Comparison of ENCODE assay signal across 8 cellular contexts in genomic region chr18:51030537-51031258, GRCh38. TPM values are rescaled to one million over a fixed set of nuclear protein-coding genes. Genes with fewer than 3 reads are reported as not detected.
DNase-seq lines count a peak whose midpoint lies in the region; ATAC-seq and TF ChIP-seq lines count a peak whose summit lies in the region.

No MANE protein-coding gene starts in this region.

- H3K79me2 ChIP-seq in PC-9 (ENCODE audit: low read depth), result peaks cover 67% of the 10 kb centered on the region

- peak overlapping the region; percentile 81 for H3K27ac ChIP-seq in CD4-positive, CD25-positive, alpha-beta regulatory T cell (ENCODE audit: insufficient read depth, low read length, poor library complexity, severe bottlenecking)
- peak overlapping the region; percentile 67 for H3K27ac ChIP-seq in PC-9

- peaks cover 5% of the 10 kb centered on the region for H3K27me3 Mint-ChIP-seq in CD4-positive, CD25-positive, alpha-beta regulatory T cell

- H3K4me1 Mint-ChIP-seq in CD4-positive, CD25-positive, alpha-beta regulatory T cell, result peaks cover 52 to 68% (median 58%) of the 10 kb centered on the region in 4 donors

- H3K4me3 ChIP-seq in CD4-positive, CD25-positive, alpha-beta regulatory T cell (ENCODE audit: low read depth, low read length), result peak overlapping the region; percentile 95
- peak overlapping the region; percentile 80 for H3K4me3 ChIP-seq in PC-9

- H3K4me1 ChIP-seq in CD4-positive, CD25-positive, alpha-beta regulatory T cell (ENCODE audit: control insufficient read depth, insufficient read depth, low read length, poor library complexity, severe bottlenecking), result peaks cover 65% of the 10 kb centered on the region
- H3K4me1 ChIP-seq in PC-9 (replicated peaks; ENCODE audit: insufficient read depth), result peaks cover 33% of the 10 kb centered on the region

- H4K20me1 ChIP-seq in PC-9 (ENCODE audit: insufficient read depth), result peaks cover 48% of the 10 kb centered on the region

- peak overlapping the region; percentile 61; the same call in 1 of the 2 replicates for H2AFZ ChIP-seq in PC-9

- peak; percentile 69 to 75 for ATAC-seq in CD4-positive, CD25-positive, alpha-beta regulatory T cell (ENCODE audit: low read depth in 2 of 2)
- ATAC-seq in GM19372 (IDR thresholded peaks at IDR 0.05; ENCODE audit: low read depth, unreplicated experiment), result peak; percentile 52
- peak; percentile 48 for ATAC-seq in HG03520 (IDR thresholded peaks at IDR 0.05; ENCODE audit: unreplicated experiment)

- H3K9me3 ChIP-seq in CD4-positive, CD25-positive, alpha-beta regulatory T cell (ENCODE audit: control insufficient read depth in 2 of 2, low read length in 2 of 2), result no peaks in the 10 kb centered on the region
- H3K9me3 ChIP-seq in PC-9 (ENCODE audit: insufficient read depth, low read depth), result no peaks in the 10 kb centered on the region

- H3K4me2 ChIP-seq in PC-9, result peak overlapping the region; percentile 94

- peaks cover 8% of the 10 kb centered on the region; the same call in 1 of the 2 replicates for H3F3A ChIP-seq in PC-9 (ENCODE audit: insufficient read depth, low read depth)

- peak overlapping the region; percentile 93 to 98 (median 94) for H3K27ac Mint-ChIP-seq in CD4-positive, CD25-positive, alpha-beta regulatory T cell

- no peaks in the 10 kb centered on the region for H3K27me3 ChIP-seq in CD4-positive, CD25-positive, alpha-beta regulatory T cell (ENCODE audit: control insufficient read depth, insufficient read depth, low read length)
- H3K27me3 ChIP-seq in PC-9 (ENCODE audit: insufficient read depth, low read depth), result no peaks in the 10 kb centered on the region

- POLR2A ChIA-PET in PC-9 (lab: Charles Lee; ENCODE audit: unreplicated experiment), result interaction anchor here (0.6 to 1.3 kb wide), 4 partner anchors 62 to 152 kb away, joined by 3 to 13 read pairs (median 4); partner anchors contain the start of genes ELAC1 and ME2

- DNase-seq in CD4-positive, CD25-positive, alpha-beta regulatory T cell, result peak; percentile 67 to 71 (median 69)
- DNase-seq in PC-9 (peak; percentile 59 to 72), germinal center (ENCODE audit: low spot score) (peak; percentile 73), nucleus accumbens (lab: John Stamatoyannopoulos, UW) (peak in 51 of 56 donors; percentile 8 to 83 (median 64)), superior temporal gyrus (ENCODE audit: extremely low spot score) (peak; percentile 50)
- peak; percentile 18 to 67 (median 46) for DNase-seq in activated naive CD4-positive, alpha-beta T cell (lab: John Stamatoyannopoulos, UW)

- peaks cover 0 to 1% (median 0%) of the 10 kb centered on the region in 7 donors for H3K9me3 Mint-ChIP-seq in CD4-positive, CD25-positive, alpha-beta regulatory T cell

- H3K9me2 ChIP-seq in PC-9 (ENCODE audit: insufficient read depth), result no peaks in the 10 kb centered on the region

- peaks cover 12% of the 10 kb centered on the region for H3K36me3 ChIP-seq in CD4-positive, CD25-positive, alpha-beta regulatory T cell (ENCODE audit: control insufficient read depth, insufficient read depth, low read length)
- H3K36me3 ChIP-seq in PC-9 (ENCODE audit: low read depth), result 0 out of 2 replicates have a peak, but pooled peaks cover 7% of the 10 kb centered on the region

- H3K4me3 Mint-ChIP-seq in CD4-positive, CD25-positive, alpha-beta regulatory T cell, result peak overlapping the region; percentile 93 to 99 (median 98)

- BruUV-seq in PC-9 (replicated peaks; lab: Mats Ljungman, UMichigan), result no TSS peak

- CTCF ChIA-PET in PC-9 (lab: Charles Lee), result interaction anchor here (0.6 kb wide), 1 partner anchor 63 kb away, joined by 11 read pairs; the partner anchor contains the start of gene ELAC1

- intact Hi-C loops in PC-9 (cut with micrococcal nuclease; ENCODE audit: unreplicated experiment), result loop anchor here (5.0 kb wide), 1 partner anchor 153 kb away; the partner anchor contains the start of gene ME2

- no peak for TF ChIP-seq CTCF in PC-9 (conservative IDR thresholded peaks at IDR 0.05)

- H3K36me3 Mint-ChIP-seq in CD4-positive, CD25-positive, alpha-beta regulatory T cell, result peaks cover 11% of the 10 kb centered on the region

RNA-seq across cellular contexts. Expression of gene SMAD4, which starts 0.7 kb away (rescaled TPM):
- total RNA-seq in CD4-positive, CD25-positive, alpha-beta regulatory T cell, result 89.5 TPM
- polyA plus RNA-seq in CD4-positive, CD25-positive, alpha-beta regulatory T cell, result 10 to 100 TPM; 61.5 to 84.4 (median 78.0) TPM
- 51.2 and 60.7 TPM in 2 replicates for total RNA-seq in PC-9 (2021)

Comparison
In these comparisons a context has a peak if more than half of its experiments do, and no peak if none do; other contexts are left out.
1. Peak in every context shown above with its lines: DNase-seq, ATAC-seq, H3K4me3 ChIP-seq and H3K27ac ChIP-seq.